1 cellular context compared by ENCODE assay signal in the genomic region with DNA sequence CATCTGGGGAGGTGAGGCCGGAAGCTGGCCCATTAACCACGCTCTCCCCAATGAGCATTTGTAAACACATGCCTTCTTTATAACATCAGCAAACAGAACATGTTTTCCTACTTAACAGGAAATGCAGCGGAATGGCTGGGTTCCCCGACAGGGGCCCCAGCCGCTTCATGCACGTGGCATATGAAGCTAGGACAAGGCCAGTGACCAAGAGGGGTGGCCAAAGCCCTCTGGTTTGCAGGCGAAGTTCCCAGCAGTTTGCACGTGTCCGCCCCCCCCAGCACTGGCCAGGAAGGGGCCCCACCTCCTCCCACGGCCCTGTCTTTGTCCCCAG.
TF ChIP-seq lines count a peak whose summit lies in the region.

No MANE protein-coding gene starts in this region.

TF ChIP-seq in HepG2, 621 proteins besides CTCF, POLR2A, EP300 and RAD21 (continued from another document and continues in another):
- no peak for TF ChIP-seq ZNF143 (CRISPR knock-in tag; IDR thresholded peaks at IDR 0.05)
- TF ChIP-seq HMGA1 (CRISPR knock-in tag; conservative IDR thresholded peaks at IDR 0.05) = no peak
- TF ChIP-seq, protein P1, sequence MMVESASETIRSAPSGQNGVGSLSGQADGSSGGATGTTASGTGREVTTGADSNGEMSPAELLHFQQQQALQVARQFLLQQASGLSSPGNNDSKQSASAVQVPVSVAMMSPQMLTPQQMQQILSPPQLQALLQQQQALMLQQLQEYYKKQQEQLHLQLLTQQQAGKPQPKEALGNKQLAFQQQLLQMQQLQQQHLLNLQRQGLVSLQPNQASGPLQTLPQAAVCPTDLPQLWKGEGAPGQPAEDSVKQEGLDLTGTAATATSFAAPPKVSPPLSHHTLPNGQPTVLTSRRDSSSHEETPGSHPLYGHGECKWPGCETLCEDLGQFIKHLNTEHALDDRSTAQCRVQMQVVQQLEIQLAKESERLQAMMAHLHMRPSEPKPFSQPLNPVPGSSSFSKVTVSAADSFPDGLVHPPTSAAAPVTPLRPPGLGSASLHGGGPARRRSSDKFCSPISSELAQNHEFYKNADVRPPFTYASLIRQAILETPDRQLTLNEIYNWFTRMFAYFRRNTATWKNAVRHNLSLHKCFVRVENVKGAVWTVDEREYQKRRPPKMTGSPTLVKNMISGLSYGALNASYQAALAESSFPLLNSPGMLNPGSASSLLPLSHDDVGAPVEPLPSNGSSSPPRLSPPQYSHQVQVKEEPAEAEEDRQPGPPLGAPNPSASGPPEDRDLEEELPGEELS (CRISPR knock-in tag; IDR thresholded peaks at IDR 0.05) = peak; percentile 95
- TF ChIP-seq ARID2 (CRISPR knock-in tag; IDR thresholded peaks at IDR 0.05; ENCODE audit: borderline replicate concordance) = no peak
- TF ChIP-seq ATF3 (CRISPR knock-in tag; IDR thresholded peaks at IDR 0.05) = no peak
- TF ChIP-seq, protein P2, sequence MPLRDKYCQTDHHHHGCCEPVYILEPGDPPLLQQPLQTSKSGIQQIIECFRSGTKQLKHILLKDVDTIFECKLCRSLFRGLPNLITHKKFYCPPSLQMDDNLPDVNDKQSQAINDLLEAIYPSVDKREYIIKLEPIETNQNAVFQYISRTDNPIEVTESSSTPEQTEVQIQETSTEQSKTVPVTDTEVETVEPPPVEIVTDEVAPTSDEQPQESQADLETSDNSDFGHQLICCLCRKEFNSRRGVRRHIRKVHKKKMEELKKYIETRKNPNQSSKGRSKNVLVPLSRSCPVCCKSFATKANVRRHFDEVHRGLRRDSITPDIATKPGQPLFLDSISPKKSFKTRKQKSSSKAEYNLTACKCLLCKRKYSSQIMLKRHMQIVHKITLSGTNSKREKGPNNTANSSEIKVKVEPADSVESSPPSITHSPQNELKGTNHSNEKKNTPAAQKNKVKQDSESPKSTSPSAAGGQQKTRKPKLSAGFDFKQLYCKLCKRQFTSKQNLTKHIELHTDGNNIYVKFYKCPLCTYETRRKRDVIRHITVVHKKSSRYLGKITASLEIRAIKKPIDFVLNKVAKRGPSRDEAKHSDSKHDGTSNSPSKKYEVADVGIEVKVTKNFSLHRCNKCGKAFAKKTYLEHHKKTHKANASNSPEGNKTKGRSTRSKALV (CRISPR knock-in tag; IDR thresholded peaks at IDR 0.05) = no peak; the same call in 1 of the 2 replicates
- TF ChIP-seq ATF1 (CRISPR knock-in tag; IDR thresholded peaks at IDR 0.05) = no peak
- TF ChIP-seq NCOR1 (IDR thresholded peaks at IDR 0.05; ENCODE audit: borderline replicate concordance, low read length) = 0 out of 2 replicates have a peak, but pooled peaks have one; percentile 25
- peak; percentile 71; the same call in 1 of the 2 replicates for TF ChIP-seq BCL6 (CRISPR knock-in tag; IDR thresholded peaks at IDR 0.05)
- TF ChIP-seq NRL (CRISPR knock-in tag; IDR thresholded peaks at IDR 0.05; ENCODE audit: borderline replicate concordance) = 0 out of 2 replicates have a peak, but pooled peaks have one; percentile 56
- 0 out of 2 replicates have a peak, but pooled peaks have one; percentile 26 for TF ChIP-seq ZNF446 (CRISPR knock-in tag; IDR thresholded peaks at IDR 0.05)
- peak; percentile 92 for TF ChIP-seq KLF6 (CRISPR knock-in tag; IDR thresholded peaks at IDR 0.05)
- TF ChIP-seq ZNF496 (CRISPR knock-in tag; IDR thresholded peaks at IDR 0.05; ENCODE audit: insufficient replicate concordance) = no peak
- peak; percentile 73 for TF ChIP-seq FOSL2 (CRISPR knock-in tag; IDR thresholded peaks at IDR 0.05)
- TF ChIP-seq ZMYM3 (CRISPR knock-in tag; IDR thresholded peaks at IDR 0.05) = peak; percentile 23; the same call in 1 of the 2 replicates
- TF ChIP-seq AHDC1 (CRISPR knock-in tag; IDR thresholded peaks at IDR 0.05; ENCODE audit: borderline replicate concordance) = peak; percentile 61; the same call in 1 of the 2 replicates
- TF ChIP-seq JUND (CRISPR knock-in tag; IDR thresholded peaks at IDR 0.05) = peak; percentile 57
- peak; percentile 54; the same call in 1 of the 2 replicates for TF ChIP-seq SOX13 (IDR thresholded peaks at IDR 0.05)
- peak in 1 of 2 experiments; percentile 78; a peak in 2 of 4 replicates for TF ChIP-seq SOX13 (CRISPR knock-in tag; conservative IDR thresholded peaks at IDR 0.05 in 1 of 2, IDR thresholded peaks at IDR 0.05 in 1 of 2)
- TF ChIP-seq SP2 (CRISPR knock-in tag; IDR thresholded peaks at IDR 0.05) = peak; percentile 31; the same call in 1 of the 2 replicates
- TF ChIP-seq HHEX (CRISPR knock-in tag; IDR thresholded peaks at IDR 0.05) = 0 out of 2 replicates have a peak, but pooled peaks have one; percentile 14
- no peak for TF ChIP-seq MBNL3 (CRISPR knock-in tag; conservative IDR thresholded peaks at IDR 0.05)
- TF ChIP-seq, protein P3, sequence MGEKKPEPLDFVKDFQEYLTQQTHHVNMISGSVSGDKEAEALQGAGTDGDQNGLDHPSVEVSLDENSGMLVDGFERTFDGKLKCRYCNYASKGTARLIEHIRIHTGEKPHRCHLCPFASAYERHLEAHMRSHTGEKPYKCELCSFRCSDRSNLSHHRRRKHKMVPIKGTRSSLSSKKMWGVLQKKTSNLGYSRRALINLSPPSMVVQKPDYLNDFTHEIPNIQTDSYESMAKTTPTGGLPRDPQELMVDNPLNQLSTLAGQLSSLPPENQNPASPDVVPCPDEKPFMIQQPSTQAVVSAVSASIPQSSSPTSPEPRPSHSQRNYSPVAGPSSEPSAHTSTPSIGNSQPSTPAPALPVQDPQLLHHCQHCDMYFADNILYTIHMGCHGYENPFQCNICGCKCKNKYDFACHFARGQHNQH (CRISPR knock-in tag; IDR thresholded peaks at IDR 0.05) = peak; percentile 92
- no peak for TF ChIP-seq ZNF724P (CRISPR knock-in tag; IDR thresholded peaks at IDR 0.05; ENCODE audit: borderline replicate concordance)
- 0 out of 2 replicates have a peak, but pooled peaks have one; percentile 6 for TF ChIP-seq ZNF891 (CRISPR knock-in tag; IDR thresholded peaks at IDR 0.05)
- no peak for TF ChIP-seq SSRP1 (CRISPR knock-in tag; IDR thresholded peaks at IDR 0.05)
- no peak for TF ChIP-seq BRD4 (CRISPR knock-in tag; IDR thresholded peaks at IDR 0.05)
- TF ChIP-seq, protein P4, sequence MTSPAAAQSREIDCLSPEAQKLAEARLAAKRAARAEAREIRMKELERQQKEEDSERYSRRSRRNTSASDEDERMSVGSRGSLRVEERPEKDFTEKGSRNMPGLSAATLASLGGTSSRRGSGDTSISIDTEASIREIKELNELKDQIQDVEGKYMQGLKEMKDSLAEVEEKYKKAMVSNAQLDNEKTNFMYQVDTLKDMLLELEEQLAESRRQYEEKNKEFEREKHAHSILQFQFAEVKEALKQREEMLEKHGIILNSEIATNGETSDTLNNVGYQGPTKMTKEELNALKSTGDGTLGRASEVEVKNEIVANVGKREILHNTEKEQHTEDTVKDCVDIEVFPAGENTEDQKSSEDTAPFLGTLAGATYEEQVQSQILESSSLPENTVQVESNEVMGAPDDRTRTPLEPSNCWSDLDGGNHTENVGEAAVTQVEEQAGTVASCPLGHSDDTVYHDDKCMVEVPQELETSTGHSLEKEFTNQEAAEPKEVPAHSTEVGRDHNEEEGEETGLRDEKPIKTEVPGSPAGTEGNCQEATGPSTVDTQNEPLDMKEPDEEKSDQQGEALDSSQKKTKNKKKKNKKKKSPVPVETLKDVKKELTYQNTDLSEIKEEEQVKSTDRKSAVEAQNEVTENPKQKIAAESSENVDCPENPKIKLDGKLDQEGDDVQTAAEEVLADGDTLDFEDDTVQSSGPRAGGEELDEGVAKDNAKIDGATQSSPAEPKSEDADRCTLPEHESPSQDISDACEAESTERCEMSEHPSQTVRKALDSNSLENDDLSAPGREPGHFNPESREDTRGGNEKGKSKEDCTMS (CRISPR knock-in tag; conservative IDR thresholded peaks at IDR 0.05) = no peak
- peak; percentile 50; the same call in 1 of the 2 replicates for TF ChIP-seq DRAP1 (CRISPR knock-in tag; IDR thresholded peaks at IDR 0.05)
- TF ChIP-seq HNRNPK (IDR thresholded peaks at IDR 0.05; ENCODE audit: low read depth, low read length, poor library complexity, severe bottlenecking) = no peak
- no peak for TF ChIP-seq ZNF761 (CRISPR knock-in tag; conservative IDR thresholded peaks at IDR 0.05)
- TF ChIP-seq TRIM24 (CRISPR knock-in tag; IDR thresholded peaks at IDR 0.05) = peak; percentile 77; the same call in 1 of the 2 replicates
- TF ChIP-seq ZNF720 (CRISPR knock-in tag; IDR thresholded peaks at IDR 0.05) = no peak
- TF ChIP-seq PAXIP1 (CRISPR knock-in tag; conservative IDR thresholded peaks at IDR 0.05) = peak; percentile 91
- no peak for TF ChIP-seq SKI (IDR thresholded peaks at IDR 0.05; ENCODE audit: partially characterized antibody)
- peak; percentile 56 for TF ChIP-seq SP5 (CRISPR knock-in tag; IDR thresholded peaks at IDR 0.05; ENCODE audit: borderline replicate concordance, low read depth)
- no peak for TF ChIP-seq FOXP1 (IDR thresholded peaks at IDR 0.05)
- TF ChIP-seq FOXP1 (CRISPR knock-in tag; IDR thresholded peaks at IDR 0.05) = peak; percentile 92
- no peak for TF ChIP-seq ZNF34 (CRISPR knock-in tag; IDR thresholded peaks at IDR 0.05; ENCODE audit: borderline replicate concordance)
- peak; percentile 97 for TF ChIP-seq PATZ1 (CRISPR knock-in tag; IDR thresholded peaks at IDR 0.05)
- TF ChIP-seq ZNF768 (CRISPR knock-in tag; IDR thresholded peaks at IDR 0.05) = no peak
- TF ChIP-seq ZNF10 (CRISPR knock-in tag; IDR thresholded peaks at IDR 0.05; ENCODE audit: borderline replicate concordance, low read depth) = no peak
